In the genomic region with DNA sequence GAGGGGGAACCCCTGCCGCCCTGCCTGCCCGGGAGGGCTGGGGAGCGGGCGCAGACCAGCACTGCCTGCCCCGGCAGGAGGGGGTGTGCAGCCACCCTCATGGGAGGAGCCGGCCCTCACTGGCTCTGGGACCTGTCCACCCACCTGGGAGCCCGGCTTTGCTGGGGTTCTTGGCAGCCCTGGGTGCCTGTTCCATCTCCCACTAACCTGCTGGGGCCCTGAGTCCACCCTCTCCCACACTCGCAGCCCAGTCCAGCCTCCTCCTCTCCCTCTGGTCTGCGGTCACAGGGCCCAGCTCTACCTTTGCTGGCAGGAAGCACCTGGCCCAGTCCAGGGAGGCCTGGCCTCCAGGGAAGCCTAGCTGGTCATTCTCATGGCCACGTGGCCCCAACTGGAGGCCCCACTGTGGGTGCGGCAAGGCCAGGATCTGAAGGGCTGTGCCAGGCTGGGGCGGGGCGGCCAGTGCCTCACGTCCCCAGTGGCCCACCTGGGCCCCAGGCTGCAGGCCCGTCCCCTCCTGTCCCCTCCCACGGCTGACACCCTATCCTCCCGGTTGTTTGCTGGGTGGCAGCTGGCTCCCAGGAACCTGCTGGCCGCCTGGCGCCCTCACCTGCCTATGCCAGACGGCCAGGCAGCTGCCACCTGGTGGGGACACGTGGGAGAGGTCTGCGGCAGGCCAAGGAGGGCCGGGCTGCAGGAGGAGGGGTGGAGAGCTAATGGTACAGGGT, we compare ENCODE assay signal across 1 cellular context.
TF ChIP-seq lines count a peak whose summit lies in the region.

A gene (minus strand): TSS at position 393 of the 728 bp plus-strand sequence. CDS start 721 bp downstream, outside the sequence.

TF ChIP-seq in H1, 55 proteins besides CTCF, POLR2A, EP300 and RAD21 (continued from another document):
- TF ChIP-seq, protein P1, sequence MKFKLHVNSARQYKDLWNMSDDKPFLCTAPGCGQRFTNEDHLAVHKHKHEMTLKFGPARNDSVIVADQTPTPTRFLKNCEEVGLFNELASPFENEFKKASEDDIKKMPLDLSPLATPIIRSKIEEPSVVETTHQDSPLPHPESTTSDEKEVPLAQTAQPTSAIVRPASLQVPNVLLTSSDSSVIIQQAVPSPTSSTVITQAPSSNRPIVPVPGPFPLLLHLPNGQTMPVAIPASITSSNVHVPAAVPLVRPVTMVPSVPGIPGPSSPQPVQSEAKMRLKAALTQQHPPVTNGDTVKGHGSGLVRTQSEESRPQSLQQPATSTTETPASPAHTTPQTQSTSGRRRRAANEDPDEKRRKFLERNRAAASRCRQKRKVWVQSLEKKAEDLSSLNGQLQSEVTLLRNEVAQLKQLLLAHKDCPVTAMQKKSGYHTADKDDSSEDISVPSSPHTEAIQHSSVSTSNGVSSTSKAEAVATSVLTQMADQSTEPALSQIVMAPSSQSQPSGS (IDR thresholded peaks at IDR 0.05; ENCODE audit: low read length): no peak
- TF ChIP-seq SP4 (IDR thresholded peaks at IDR 0.05; ENCODE audit: low read length) (no peak), SAP30 (IDR thresholded peaks at IDR 0.05; ENCODE audit: insufficient read depth, insufficient replicate concordance, low read length) (no peak), CEBPB (IDR thresholded peaks at IDR 0.05; ENCODE audit: low read depth, low read length) (no peak), TCF12 (IDR thresholded peaks at IDR 0.05; ENCODE audit: low read depth, low read length) (0 out of 2 replicates have a peak, but pooled peaks have one; percentile 62), KDM5A (IDR thresholded peaks at IDR 0.05; ENCODE audit: low read length) (no peak), GTF2F1 (IDR thresholded peaks at IDR 0.05; ENCODE audit: borderline replicate concordance, low read depth, low read length) (no peak), MAFK (IDR thresholded peaks at IDR 0.05; ENCODE audit: low read depth, low read length) (no peak), JUND (IDR thresholded peaks at IDR 0.05; ENCODE audit: low read length) (no peak), CREB1 (IDR thresholded peaks at IDR 0.05) (no peak; the same call in 1 of the 2 replicates), HDAC6 (IDR thresholded peaks at IDR 0.05; ENCODE audit: low read depth, low read length) (no peak), CBX8 (IDR thresholded peaks at IDR 0.05; ENCODE audit: borderline replicate concordance, low read depth, low read length) (no peak), BRCA1 (IDR thresholded peaks at IDR 0.05; ENCODE audit: low read depth, low read length) (no peak), POU5F1 (IDR thresholded peaks at IDR 0.05; ENCODE audit: low read depth, low read length) (no peak), YY1 (IDR thresholded peaks at IDR 0.05; ENCODE audit: low read depth, low read length) (0 out of 2 replicates have a peak, but pooled peaks have one; percentile 37), SIN3A (conservative IDR thresholded peaks at IDR 0.05 in 1 of 2, IDR thresholded peaks at IDR 0.05 in 1 of 2; ENCODE audit: low read depth in 1 of 2, low read length in 2 of 2) (0 out of 4 replicates have a peak, but pooled peaks of 1 of the 2 experiments have one; percentile 21), POLR2AphosphoS5 (IDR thresholded peaks at IDR 0.05; ENCODE audit: low read depth, low read length) (no peak), SIRT6 (IDR thresholded peaks at IDR 0.05; ENCODE audit: low read length) (no peak), ZNF274 (IDR thresholded peaks at IDR 0.05; ENCODE audit: borderline replicate concordance, extremely low read depth, low read length) (no peak), CHD2 (IDR thresholded peaks at IDR 0.05; ENCODE audit: low read length) (no peak), TAF7 (optimal IDR thresholded peaks at IDR 0.05; ENCODE audit: borderline replicate concordance, low read depth, low read length) (no peak), HDAC2 (IDR thresholded peaks at IDR 0.05; ENCODE audit: borderline replicate concordance in 1 of 2, low read depth in 2 of 2, low read length in 2 of 2) (no peak), KDM4A (IDR thresholded peaks at IDR 0.05; ENCODE audit: low read depth, low read length, severe bottlenecking) (no peak), FOSL1 (IDR thresholded peaks at IDR 0.05; ENCODE audit: insufficient read depth, low read depth, low read length) (no peak)
- TF ChIP-seq, protein P2, sequence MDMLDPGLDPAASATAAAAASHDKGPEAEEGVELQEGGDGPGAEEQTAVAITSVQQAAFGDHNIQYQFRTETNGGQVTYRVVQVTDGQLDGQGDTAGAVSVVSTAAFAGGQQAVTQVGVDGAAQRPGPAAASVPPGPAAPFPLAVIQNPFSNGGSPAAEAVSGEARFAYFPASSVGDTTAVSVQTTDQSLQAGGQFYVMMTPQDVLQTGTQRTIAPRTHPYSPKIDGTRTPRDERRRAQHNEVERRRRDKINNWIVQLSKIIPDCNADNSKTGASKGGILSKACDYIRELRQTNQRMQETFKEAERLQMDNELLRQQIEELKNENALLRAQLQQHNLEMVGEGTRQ (IDR thresholded peaks at IDR 0.05; ENCODE audit: low read length): 0 out of 2 replicates have a peak, but pooled peaks have one; percentile 4
- TF ChIP-seq, protein P3, sequence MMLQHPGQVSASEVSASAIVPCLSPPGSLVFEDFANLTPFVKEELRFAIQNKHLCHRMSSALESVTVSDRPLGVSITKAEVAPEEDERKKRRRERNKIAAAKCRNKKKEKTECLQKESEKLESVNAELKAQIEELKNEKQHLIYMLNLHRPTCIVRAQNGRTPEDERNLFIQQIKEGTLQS (IDR thresholded peaks at IDR 0.05; ENCODE audit: insufficient read depth, low read depth, low read length): no peak
- TF ChIP-seq, protein P4, sequence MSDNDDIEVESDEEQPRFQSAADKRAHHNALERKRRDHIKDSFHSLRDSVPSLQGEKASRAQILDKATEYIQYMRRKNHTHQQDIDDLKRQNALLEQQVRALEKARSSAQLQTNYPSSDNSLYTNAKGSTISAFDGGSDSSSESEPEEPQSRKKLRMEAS (IDR thresholded peaks at IDR 0.05): peak; percentile 92
